13 cellular contexts compared by ENCODE assay signal in genomic region chr5:65970481-65971367, GRCh38. TPM values are rescaled to one million over a fixed set of nuclear protein-coding genes. Genes with fewer than 3 reads are reported as not detected.
A peak's percentile ranks its signal among the peaks of the same experiment; 100 is the strongest.
DNase-seq lines count a peak whose midpoint lies in the region; ATAC-seq and TF ChIP-seq lines count a peak whose summit lies in the region.
"Had no signal": no experiment of that assay in that cellular context is flagged by ENCODE, and none has a peak within 500 bp of the region (broad histone marks: within the 10 kb centered on the region; RNA-seq: fewer than 3 reads in every experiment).

No MANE protein-coding gene starts in this region.

- no peak for TF ChIP-seq EP300 in stomach (IDR thresholded peaks at IDR 0.05)

- CTCF ChIA-PET in CD4-positive, alpha-beta T cell (lab: Charles Lee) = no interaction called here
- CTCF ChIA-PET in WTC11 (lab: Charles Lee) = no interaction called here
- CTCF ChIA-PET in naive thymus-derived CD4-positive, alpha-beta T cell (lab: Charles Lee) = interaction anchor here (1.1 kb wide), 1 partner anchor 186 kb away, joined by 3 read pairs; no protein-coding TSS in a partner anchor

- H3K9ac ChIP-seq in GM23248 (no peak overlapping the region), Karpas-422 (ENCODE audit: low read length) (no peak overlapping the region)

- in situ Hi-C loops in GM23248 (cut with MboI) = no loop called here

- no peak for ATAC-seq in CD4-positive, alpha-beta T cell (ENCODE audit: poor library complexity)
- ATAC-seq in WTC11 (no peak), GM19324 (IDR thresholded peaks at IDR 0.05; ENCODE audit: low FRiP score, unreplicated experiment) (no peak), GM18870 (IDR thresholded peaks at IDR 0.05; ENCODE audit: unreplicated experiment) (no peak)
- no peak for ATAC-seq in naive thymus-derived CD4-positive, alpha-beta T cell

- H3K36me3 ChIP-seq in GM23248 (ENCODE audit: low read depth) (0 out of 2 replicates have a peak, but pooled peaks cover 7% of the 10 kb centered on the region), Karpas-422 (ENCODE audit: insufficient read depth, low read length) (peaks cover 17% of the 10 kb centered on the region), stomach (no peaks in the 10 kb centered on the region)
- H3K36me3 ChIP-seq in naive thymus-derived CD4-positive, alpha-beta T cell (ENCODE audit: control insufficient read depth in 2 of 3, insufficient read depth in 3 of 3, low read length in 3 of 3) = peaks cover 0 to 4% (median 4%) of the 10 kb centered on the region in 3 experiments
- H3K36me3 ChIP-seq: sigmoid colon, thoracic aorta had no signal

- peaks cover 100% of the 10 kb centered on the region for H3K79me2 ChIP-seq in GM23248 (ENCODE audit: insufficient read depth)
- peaks cover 99% of the 10 kb centered on the region for H3K79me2 ChIP-seq in Karpas-422 (ENCODE audit: low read length)

- POLR2A ChIA-PET in CD4-positive, alpha-beta T cell (lab: Charles Lee) = interaction anchor here (0.9 to 4.6 kb wide), 2 partner anchors 44 to 46 kb away, joined by 3 to 20 read pairs; partner anchors contain the start of gene ERBIN
- POLR2A ChIA-PET in WTC11 (lab: Charles Lee) = interaction anchor here (0.6 to 0.7 kb wide), 2 partner anchors 18 to 213 kb away, joined by 3 to 4 read pairs; no protein-coding TSS in a partner anchor
- POLR2A ChIA-PET in naive thymus-derived CD4-positive, alpha-beta T cell (lab: Charles Lee) = interaction anchor here (2.0 kb wide), 1 partner anchor 44 kb away, joined by 6 read pairs; the partner anchor contains the start of gene ERBIN

- no peaks in the 10 kb centered on the region for H3K9me2 ChIP-seq in GM23248 (ENCODE audit: insufficient read depth)
- no peaks in the 10 kb centered on the region for H3K9me2 ChIP-seq in Karpas-422 (replicated peaks; ENCODE audit: insufficient read depth, low read length)

- H3K4me1 ChIP-seq in GM23248 (ENCODE audit: insufficient read depth) (peaks cover 37% of the 10 kb centered on the region), Karpas-422 (ENCODE audit: low read length) (peaks cover 27% of the 10 kb centered on the region), stomach (peaks cover 7 to 70% (median 39%) of the 10 kb centered on the region in 4 donors)
- peaks cover 32 to 33% of the 10 kb centered on the region in 2 donors for H3K4me1 ChIP-seq in naive thymus-derived CD4-positive, alpha-beta T cell (ENCODE audit: control insufficient read depth in 2 of 2, insufficient read depth in 2 of 2, low read length in 2 of 2)

- H3K4me3 ChIP-seq in GM23248 (peak overlapping the region; percentile 24; the same call in 1 of the 2 replicates), Karpas-422 (ENCODE audit: low read length) (no peak overlapping the region), stomach (no peak overlapping the region)
- H3K4me3 ChIP-seq in naive thymus-derived CD4-positive, alpha-beta T cell (ENCODE audit: low read length) = no peak overlapping the region
- H3K4me3 ChIP-seq: thoracic aorta had no signal

- no peak for DNase-seq in CD4-positive, alpha-beta T cell
- DNase-seq in GM23248 (peak; percentile 28), WTC11 (ENCODE audit: low spot score) (no peak), Karpas-422 (no peak), stomach (no peak)
- DNase-seq in naive thymus-derived CD4-positive, alpha-beta T cell = no peak
- DNase-seq: activated CD4-positive, alpha-beta T cell treated with anti-CD3 and anti-CD28 coated beads, Interleukin-2, amount 50 U/mL, for 4 hours; NCI-H2171 treated with DMSO at 0.1 percent for 48 hours; sigmoid colon had no signal

- H2AFZ ChIP-seq in GM23248 (no peak overlapping the region), Karpas-422 (ENCODE audit: low read length) (no peak overlapping the region)

- peaks cover 82% of the 10 kb centered on the region for H3K4me1 Mint-ChIP-seq in CD4-positive, alpha-beta T cell (ENCODE audit: low read depth)
- peaks cover 37% of the 10 kb centered on the region for H3K4me1 Mint-ChIP-seq in WTC11
- peaks cover 40 to 87% (median 64%) of the 10 kb centered on the region in 7 donors for H3K4me1 Mint-ChIP-seq in naive thymus-derived CD4-positive, alpha-beta T cell

- H3K27ac ChIP-seq in CD4-positive, alpha-beta T cell (ENCODE audit: low read depth, low read length) = no peak overlapping the region
- H3K27ac ChIP-seq in GM23248 (0 out of 2 replicates have a peak overlapping the region, but pooled peaks have one; percentile 4), Karpas-422 (ENCODE audit: low read length) (no peak overlapping the region; the same call in 1 of the 2 replicates), stomach (no peak overlapping the region)
- H3K27ac ChIP-seq in naive thymus-derived CD4-positive, alpha-beta T cell (ENCODE audit: low read depth, low read length) = no peak overlapping the region
- H3K27ac ChIP-seq: HL-60, sigmoid colon, thoracic aorta had no signal

- peak overlapping the region; percentile 52 for H3K4me3 Mint-ChIP-seq in CD4-positive, alpha-beta T cell
- no peak overlapping the region for H3K4me3 Mint-ChIP-seq in WTC11
- peak overlapping the region; percentile 2 to 82 (median 60) for H3K4me3 Mint-ChIP-seq in naive thymus-derived CD4-positive, alpha-beta T cell

- WGBS in GM23248 (ENCODE audit: low coverage in 1 of 2, low lambda C conversion rate in 2 of 2, missing lambda C conversion rate in 2 of 2), 2 experiments = 51 to 56% methylated on average over 7 of the region's 7 CpGs
- WGBS in stomach, 5 donors = 62 to 69% (median 63%) methylated on average over 7 of the region's 7 CpGs

- intact Hi-C loops in CD4-positive, alpha-beta T cell (cut with DNase I, micrococcal nuclease) = loop anchor here (2.0 to 5.0 kb wide), 2 partner anchors 43 to 46 kb away; partner anchors contain the start of gene ERBIN (in 1 of the 2)
- intact Hi-C loops in naive thymus-derived CD4-positive, alpha-beta T cell (cut with micrococcal nuclease) = loop anchor here (1.0 to 5.0 kb wide), 3 partner anchors 11 to 43 kb away; partner anchors contain the start of gene ERBIN (in 1 of the 2)
- intact Hi-C loops in stomach (cut with DNase I; ENCODE audit: low total_unique reads) = no loop called here

- TF ChIP-seq POLR2A in stomach (IDR thresholded peaks at IDR 0.05) = no peak

- H3K4me2 ChIP-seq in GM23248 (ENCODE audit: unreplicated experiment) = peak overlapping the region; percentile 46
- no peak overlapping the region for H3K4me2 ChIP-seq in Karpas-422 (ENCODE audit: low read depth, low read length, poor library complexity, severe bottlenecking)

- no peaks in the 10 kb centered on the region for H3K27me3 Mint-ChIP-seq in CD4-positive, alpha-beta T cell
- no peaks in the 10 kb centered on the region for H3K27me3 Mint-ChIP-seq in WTC11 (ENCODE audit: low read depth)
- H3K27me3 Mint-ChIP-seq in naive thymus-derived CD4-positive, alpha-beta T cell = no peaks in the 10 kb centered on the region

- H3K27ac Mint-ChIP-seq in CD4-positive, alpha-beta T cell = peak overlapping the region; percentile 77
- H3K27ac Mint-ChIP-seq in WTC11 = peak overlapping the region; percentile 24; the same call in 1 of the 2 replicates
- H3K27ac Mint-ChIP-seq in naive thymus-derived CD4-positive, alpha-beta T cell = peak overlapping the region in 8 of 9 donors; percentile 16 to 90 (median 72)

- H3K9me3 ChIP-seq in CD4-positive, alpha-beta T cell (ENCODE audit: control insufficient read depth, low read length) = no peaks in the 10 kb centered on the region
- H3K9me3 ChIP-seq in GM23248 (ENCODE audit: low read depth) = no peaks in the 10 kb centered on the region
- H3K9me3 ChIP-seq in naive thymus-derived CD4-positive, alpha-beta T cell (ENCODE audit: control insufficient read depth in 2 of 3, low read length in 3 of 3) = peaks cover 0 to 4% (median 0%) of the 10 kb centered on the region in 3 experiments
- H3K9me3 ChIP-seq in Karpas-422 (ENCODE audit: low read length) = no peaks in the 10 kb centered on the region
- H3K9me3 ChIP-seq in stomach = no peaks in the 10 kb centered on the region
- H3K9me3 ChIP-seq: sigmoid colon, thoracic aorta had no signal

- no peaks in the 10 kb centered on the region for H3K27me3 ChIP-seq in CD4-positive, alpha-beta T cell (ENCODE audit: control insufficient read depth, insufficient read depth, low read length)
- H3K27me3 ChIP-seq in GM23248 (replicated peaks; ENCODE audit: insufficient read depth) (no peaks in the 10 kb centered on the region), Karpas-422 (ENCODE audit: low read length) (no peaks in the 10 kb centered on the region), stomach (no peaks in the 10 kb centered on the region)
- H3K27me3 ChIP-seq in naive thymus-derived CD4-positive, alpha-beta T cell (ENCODE audit: control insufficient read depth in 2 of 2, insufficient read depth in 2 of 2, low read length in 2 of 2) = no peaks in the 10 kb centered on the region
- H3K27me3 ChIP-seq: sigmoid colon had no signal

- no peaks in the 10 kb centered on the region for H3K9me3 Mint-ChIP-seq in CD4-positive, alpha-beta T cell
- peaks cover 11% of the 10 kb centered on the region for H3K9me3 Mint-ChIP-seq in WTC11
- peaks cover 0 to 6% (median 0%) of the 10 kb centered on the region in 11 donors for H3K9me3 Mint-ChIP-seq in naive thymus-derived CD4-positive, alpha-beta T cell

- H3K36me3 Mint-ChIP-seq in CD4-positive, alpha-beta T cell (ENCODE audit: low read depth) = peaks cover 44% of the 10 kb centered on the region
- H3K36me3 Mint-ChIP-seq in WTC11 = peaks cover 18% of the 10 kb centered on the region
- H3K36me3 Mint-ChIP-seq in naive thymus-derived CD4-positive, alpha-beta T cell = peaks cover under 1 to 26% (median 21%) of the 10 kb centered on the region in 5 donors

- no peak for TF ChIP-seq CTCF in CD4-positive, alpha-beta T cell (IDR thresholded peaks at IDR 0.05)
- TF ChIP-seq CTCF in WTC11 (IDR thresholded peaks at IDR 0.05) (no peak), stomach (IDR thresholded peaks at IDR 0.05) (no peak)

- peaks cover 76% of the 10 kb centered on the region for H4K20me1 ChIP-seq in GM23248 (ENCODE audit: insufficient read depth)
- peaks cover 5% of the 10 kb centered on the region; the same call in 1 of the 2 replicates for H4K20me1 ChIP-seq in Karpas-422 (ENCODE audit: insufficient read depth, low read depth, low read length)

- H3F3A ChIP-seq in GM23248 (ENCODE audit: insufficient read depth) = peaks cover 38% of the 10 kb centered on the region; the same call in 1 of the 2 replicates

RNA-seq across cellular contexts. Expression of gene ERBIN, which starts 44.3 kb away (rescaled TPM):
- 10 to 100 TPM; 94.7 to 96.9 TPM for total RNA-seq in CD4-positive, alpha-beta T cell
- 110 and 112 TPM in 2 replicates for total RNA-seq in GM23248 (2014; rRNA removed; shearing (Covaris generic))
- 42.8 and 46.4 TPM in 2 replicates for polyA plus RNA-seq in GM23248 (2016; fragmentation: Nextera tagmentation; extraction: Ambion mirVana)
- 23.1 to 27.1 TPM (median 26.3 TPM) in 3 replicates for total RNA-seq in WTC11 (2021)
- total RNA-seq in naive thymus-derived CD4-positive, alpha-beta T cell = 100 to 1,000 TPM in 4 of 5 experiments, 10 to 100 TPM in 1; 55.0 to 125 (median 113) TPM
- polyA plus RNA-seq in naive thymus-derived CD4-positive, alpha-beta T cell = 10 to 100 TPM; 45.1 to 60.5 TPM
- total RNA-seq in Karpas-422 (2014; rRNA removed; shearing (Covaris generic); ENCODE audit: low replicate concordance) = 173 and 203 TPM in 2 replicates
- total RNA-seq in stomach = 100 to 1,000 TPM in 1 of 5 donors, 10 to 100 TPM in 4; 30.1 to 207 (median 62.6) TPM
- polyA plus RNA-seq in stomach = 10 to 100 TPM; 10.3 to 24.3 (median 15.3) TPM

Comparison
In these comparisons a context has a peak if more than half of its experiments do, and no peak if none do; other contexts are left out.
1. H3K27ac Mint-ChIP-seq: peak in every context shown above with its lines; median percentile 77 in CD4-positive, alpha-beta T cell; 72 in naive thymus-derived CD4-positive, alpha-beta T cell; 24 in WTC11.